Comparison of ENCODE assay signal across 24 cellular contexts in the genomic region with DNA sequence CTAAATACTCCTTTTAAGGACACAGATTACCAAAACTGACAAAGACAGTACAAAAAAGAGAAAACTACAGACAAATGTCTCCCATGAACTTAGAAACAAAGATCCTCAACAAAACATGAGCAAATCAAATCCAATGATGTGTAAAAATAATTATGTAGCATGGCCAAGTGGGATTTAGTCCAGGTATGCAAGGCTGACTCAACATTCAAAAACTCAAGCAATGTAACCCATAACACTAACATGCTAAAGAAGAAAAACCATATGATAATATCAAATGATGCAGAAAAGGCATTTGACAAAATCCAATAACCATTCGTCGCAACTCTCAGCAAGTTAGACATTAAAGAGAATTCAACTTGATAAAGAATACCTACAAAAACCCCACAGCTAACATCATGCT.
"Had no signal": no experiment of that assay in that cellular context is flagged by ENCODE, and none has a peak within 500 bp of the region (broad histone marks: within the 10 kb centered on the region; RNA-seq: fewer than 3 reads in every experiment).

No MANE protein-coding gene starts in this region.

- ATAC-seq: effector memory CD8-positive, alpha-beta T cell; esophagus mucosa; gastrocnemius medialis; heart left ventricle; left cardiac atrium; left lung; left ventricle myocardium superior; lower lobe of right lung; mucosa of descending colon had no signal

- H3K4me3 ChIP-seq: coronary artery, esophagus squamous epithelium, gastrocnemius medialis, heart left ventricle, hepatocyte, left lung, lower lobe of right lung, mucosa of descending colon had no signal

- DNase-seq: effector CD8-positive, alpha-beta T cell; effector memory CD8-positive, alpha-beta T cell; endodermal cell; erythroblast; esophagus squamous epithelium; foreskin fibroblast; foreskin melanocyte; gastrocnemius medialis; heart left ventricle; hypothalamus; immature natural killer cell; islet precursor cell; kidney; kidney glomerular epithelial cell; left cardiac atrium; left lung; left ventricle myocardium superior; lower lobe of right lung; mesenchymal stem cell; mucosa of descending colon; naive B cell had no signal
